18 cellular contexts compared by ENCODE assay signal in genomic region chr12:114400925-114401324, GRCh38. TPM values are rescaled to one million over a fixed set of nuclear protein-coding genes. Genes with fewer than 3 reads are reported as not detected.
A peak's percentile ranks its signal among the peaks of the same experiment; 100 is the strongest.
DNase-seq lines count a peak whose midpoint lies in the region; ATAC-seq and TF ChIP-seq lines count a peak whose summit lies in the region.
"Had no signal": no experiment of that assay in that cellular context is flagged by ENCODE, and none has a peak within 500 bp of the region (broad histone marks: within the 10 kb centered on the region; RNA-seq: fewer than 3 reads in every experiment).

No MANE protein-coding gene starts in this region.

- no peaks in the 10 kb centered on the region for H3K36me3 ChIP-seq in breast epithelium
- peaks cover 3 to 24% of the 10 kb centered on the region in 2 experiments for H3K36me3 ChIP-seq in mesenchymal stem cell (ENCODE audit: control insufficient read depth in 1 of 2, insufficient read depth in 2 of 2, low read depth in 1 of 2, low read length in 2 of 2)
- H3K36me3 ChIP-seq in PC-3 (ENCODE audit: low read depth, low read length): no peaks in the 10 kb centered on the region
- no peaks in the 10 kb centered on the region for H3K36me3 ChIP-seq in ascending aorta
- H3K36me3 ChIP-seq: gastrocnemius medialis had no signal

- CTCF ChIA-PET in MCF 10A (lab: Yijun Ruan, JAX) (no interaction called here), PC-3 (lab: Charles Lee) (no interaction called here)

- H3K4me1 Mint-ChIP-seq in MCF 10A (ENCODE audit: insufficient read depth, unreplicated experiment): no peaks in the 10 kb centered on the region

- H3K9me3 ChIP-seq in breast epithelium: no peaks in the 10 kb centered on the region
- no peaks in the 10 kb centered on the region for H3K9me3 ChIP-seq in mesenchymal stem cell (ENCODE audit: control insufficient read depth, low read length)
- no peaks in the 10 kb centered on the region for H3K9me3 ChIP-seq in PC-3 (ENCODE audit: low read length)
- no peaks in the 10 kb centered on the region for H3K9me3 ChIP-seq in ascending aorta
- H3K9me3 ChIP-seq: gastrocnemius medialis had no signal

- H3K4ac ChIP-seq in mesenchymal stem cell (ENCODE audit: low read depth in 1 of 2, low read length in 2 of 2): no peak overlapping the region

- H3K27me3 Mint-ChIP-seq in MCF 10A (ENCODE audit: insufficient read depth, unreplicated experiment): peaks cover 47% of the 10 kb centered on the region

- H3K4me1 ChIP-seq in breast epithelium (no peaks in the 10 kb centered on the region), mesenchymal stem cell (ENCODE audit: control insufficient read depth, insufficient read depth, low read depth, low read length) (peaks cover 5% of the 10 kb centered on the region), PC-3 (ENCODE audit: insufficient read depth, low read length) (no peaks in the 10 kb centered on the region), ascending aorta (peaks cover 0 to 9% of the 10 kb centered on the region in 2 donors), foreskin keratinocyte (no peaks in the 10 kb centered on the region)
- H3K4me1 ChIP-seq: gastrocnemius medialis had no signal

- no peak overlapping the region for H3K23ac ChIP-seq in mesenchymal stem cell (ENCODE audit: low read length in 2 of 2)

- no peak overlapping the region for H2BK5ac ChIP-seq in mesenchymal stem cell (ENCODE audit: low read depth, low read length, poor library complexity, severe bottlenecking)

- 4% methylated on average over 16 of the region's 25 CpGs for WGBS in mesenchymal stem cell

- ATAC-seq in PC-3 (no peak), GM18873 (IDR thresholded peaks at IDR 0.05; ENCODE audit: low FRiP score, unreplicated experiment) (no peak), foreskin keratinocyte (no peak)
- ATAC-seq: gastrocnemius medialis; naive thymus-derived CD8-positive, alpha-beta T cell; stimulated activated naive CD8-positive, alpha-beta T cell treated with anti-CD3 and anti-CD28 coated beads, Interleukin-15, amount 100 ng/mL, for 72 hours had no signal

- no peak overlapping the region for H3K4me3 Mint-ChIP-seq in MCF 10A (ENCODE audit: unreplicated experiment)
- H3K4me3 Mint-ChIP-seq: stimulated activated naive CD8-positive, alpha-beta T cell treated with anti-CD3 and anti-CD28 coated beads, Interleukin-15, amount 100 ng/mL, for 72 hours had no signal

- no TSS peak for BruUV-seq in MCF 10A (replicated peaks; lab: Mats Ljungman, UMichigan)
- no TSS peak for BruUV-seq in PC-3 (replicated peaks; lab: Mats Ljungman, UMichigan)

- no peak overlapping the region for H3K27ac Mint-ChIP-seq in MCF 10A (ENCODE audit: low read depth, unreplicated experiment)
- H3K27ac Mint-ChIP-seq: naive thymus-derived CD8-positive, alpha-beta T cell; stimulated activated naive CD8-positive, alpha-beta T cell treated with anti-CD3 and anti-CD28 coated beads, Interleukin-15, amount 100 ng/mL, for 72 hours had no signal

- TF ChIP-seq POLR2A in breast epithelium (IDR thresholded peaks at IDR 0.05): no peak

- H3K27me3 ChIP-seq in breast epithelium (peaks cover 0 to 99% of the 10 kb centered on the region in 2 donors), mesenchymal stem cell (ENCODE audit: control insufficient read depth in 1 of 2, insufficient read depth in 1 of 2, low read length in 2 of 2) (peaks cover 5 to 99% of the 10 kb centered on the region in 2 experiments), PC-3 (ENCODE audit: low read length) (peaks cover 99% of the 10 kb centered on the region), ascending aorta (peaks cover 24% of the 10 kb centered on the region), foreskin keratinocyte (peaks cover 100% of the 10 kb centered on the region)

- POLR2A ChIA-PET in MCF 10A (lab: Yijun Ruan, JAX): no interaction called here
- POLR2A ChIA-PET in PC-3 (lab: Charles Lee; ENCODE audit: unreplicated experiment): no interaction called here

- no peaks in the 10 kb centered on the region for H3F3A ChIP-seq in PC-3 (ENCODE audit: low read length, unreplicated experiment)

- H3K79me1 ChIP-seq in mesenchymal stem cell (replicated peaks; ENCODE audit: low read length, poor library complexity, severe bottlenecking): no peaks in the 10 kb centered on the region

- intact Hi-C loops in breast epithelium (cut with DNase I; ENCODE audit: low total_unique reads): no loop called here
- intact Hi-C loops in MCF 10A (cut with micrococcal nuclease): no loop called here
- intact Hi-C loops in PC-3 (cut with micrococcal nuclease): no loop called here
- intact Hi-C loops in ascending aorta (cut with DNase I): no loop called here

- H3K4me2 ChIP-seq in mesenchymal stem cell (ENCODE audit: low read length, poor library complexity, severe bottlenecking) (no peak overlapping the region), PC-3 (ENCODE audit: low read length) (no peak overlapping the region)

- H3K36me3 Mint-ChIP-seq in MCF 10A (ENCODE audit: insufficient read depth, unreplicated experiment): no peaks in the 10 kb centered on the region

- H2BK12ac ChIP-seq in mesenchymal stem cell (ENCODE audit: low read length in 2 of 2): no peak overlapping the region

- peaks cover 7% of the 10 kb centered on the region for H3K9me3 Mint-ChIP-seq in MCF 10A (ENCODE audit: unreplicated experiment)
- H3K9me3 Mint-ChIP-seq: stimulated activated naive CD8-positive, alpha-beta T cell treated with anti-CD3 and anti-CD28 coated beads, Interleukin-15, amount 100 ng/mL, for 72 hours had no signal

- H3K9ac ChIP-seq in mesenchymal stem cell (ENCODE audit: low read length) (peak overlapping the region; percentile 80), PC-3 (ENCODE audit: low read length) (no peak overlapping the region)

- H4K20me1 ChIP-seq in PC-3 (ENCODE audit: low read length): no peaks in the 10 kb centered on the region

- TF ChIP-seq CTCF in breast epithelium (IDR thresholded peaks at IDR 0.05) (no peak), MCF 10A (IDR thresholded peaks at IDR 0.05; ENCODE audit: unreplicated experiment) (no peak), fibroblast of villous mesenchyme (IDR thresholded peaks at IDR 0.05; ENCODE audit: insufficient read depth, low read depth, low read length) (no peak), PC-3 (conservative IDR thresholded peaks at IDR 0.05; ENCODE audit: low read depth, low read length) (no peak), ascending aorta (IDR thresholded peaks at IDR 0.05) (no peak), foreskin keratinocyte (conservative IDR thresholded peaks at IDR 0.05) (no peak)

- no peaks in the 10 kb centered on the region for H3K9me2 ChIP-seq in PC-3 (replicated peaks; ENCODE audit: low read length)

- no peak overlapping the region for H2AFZ ChIP-seq in mesenchymal stem cell (ENCODE audit: low read depth, low read length)
- no peak overlapping the region for H2AFZ ChIP-seq in PC-3 (ENCODE audit: low read length)

- no peaks in the 10 kb centered on the region for H3K79me2 ChIP-seq in PC-3 (ENCODE audit: low read length)

- H2BK15ac ChIP-seq in mesenchymal stem cell (ENCODE audit: low read depth, poor library complexity, severe bottlenecking): no peak overlapping the region

- no peak overlapping the region for H2AK5ac ChIP-seq in mesenchymal stem cell (ENCODE audit: low read length, severe bottlenecking)

- no peak overlapping the region for H2BK120ac ChIP-seq in mesenchymal stem cell (ENCODE audit: low read depth, low read length)

- DNase-seq in breast epithelium (ENCODE audit: low spot score in 2 of 2) (no peak), MCF 10A (ENCODE audit: unreplicated experiment) (no peak), fibroblast of villous mesenchyme (ENCODE audit: low read depth) (peak; percentile 93), mesenchymal stem cell (no peak), PC-3 (no peak), ascending aorta (ENCODE audit: low spot score in 2 of 2) (no peak), foreskin keratinocyte (no peak)
- DNase-seq: COR-L47; dorsolateral prefrontal cortex; gastrocnemius medialis; naive thymus-derived CD8-positive, alpha-beta T cell; NCI-H2029; stimulated activated naive CD8-positive, alpha-beta T cell treated with anti-CD3 and anti-CD28 coated beads, Interleukin-15, amount 100 ng/mL, for 72 hours had no signal

- no peak overlapping the region for H3K14ac ChIP-seq in mesenchymal stem cell (ENCODE audit: low read length in 2 of 2)

- no peak overlapping the region for H4K91ac ChIP-seq in mesenchymal stem cell (ENCODE audit: low read length)

- H3K4me3 ChIP-seq in breast epithelium (peak overlapping the region in 2 of 3 donors; percentile 5 to 46), fibroblast of villous mesenchyme (ENCODE audit: low read depth, low read length) (peak overlapping the region; percentile 30), mesenchymal stem cell (ENCODE audit: insufficient read depth in 1 of 2, low read depth in 1 of 2, low read length in 2 of 2) (peak overlapping the region in 1 of 2 experiments; percentile 55), PC-3 (ENCODE audit: low read length) (no peak overlapping the region), ascending aorta (no peak overlapping the region)
- H3K4me3 ChIP-seq: dorsolateral prefrontal cortex, gastrocnemius medialis had no signal

- peak overlapping the region; percentile 67 to 74 for H3K27ac ChIP-seq in breast epithelium
- H3K27ac ChIP-seq in mesenchymal stem cell (ENCODE audit: low read length, poor library complexity, severe bottlenecking): no peak overlapping the region
- H3K27ac ChIP-seq in PC-3 (ENCODE audit: low read length): no peak overlapping the region
- H3K27ac ChIP-seq in ascending aorta: no peak overlapping the region
- no peak overlapping the region for H3K27ac ChIP-seq in foreskin keratinocyte
- H3K27ac ChIP-seq: dorsolateral prefrontal cortex, gastrocnemius medialis, RWPE1 had no signal

- no peak overlapping the region for H4K8ac ChIP-seq in mesenchymal stem cell (ENCODE audit: low read length)

- no peak overlapping the region for H3K18ac ChIP-seq in mesenchymal stem cell (ENCODE audit: low read depth in 1 of 2, low read length in 2 of 2)

RNA-seq across cellular contexts. Expression of gene TBX5, which starts 5.0 kb away (rescaled TPM):
- total RNA-seq in breast epithelium (10 to 100 TPM in 1 of 3 donors, 1 to 10 TPM in 2; 2.2 to 10.2 (median 6.2) TPM), MCF 10A (2022) (not detected in 2 replicates), fibroblast of villous mesenchyme (0.43 and 1.9 TPM in 2 replicates), PC-3 (2014; rRNA removed) (not detected in 2 replicates), ascending aorta (not detected), foreskin keratinocyte (not detected in 2 replicates)
- not detected for polyA plus RNA-seq in mesenchymal stem cell (2013, experiment 1 of 2)
- not detected for polyA plus RNA-seq in mesenchymal stem cell (2013, experiment 2 of 2)
- polyA plus RNA-seq in foreskin keratinocyte: not detected in 2 replicates
- total RNA-seq: astrocyte; gastrocnemius medialis; kidney epithelial cell; naive thymus-derived CD8-positive, alpha-beta T cell; T-helper 2 cell treated with Interferon-gamma antibody and Interleukin-4, amounts not matched to agents 100 ng/mL and 5 ng/mL, for 36 hours had no signal
- polyA plus RNA-seq: naive thymus-derived CD8-positive, alpha-beta T cell had no signal

Comparison
In these comparisons a context has a peak if more than half of its experiments do, and no peak if none do; other contexts are left out.
1. H3K27ac ChIP-seq: peak in breast epithelium (2 of 2); none in mesenchymal stem cell (single experiment), PC-3 (single experiment), ascending aorta (0 of 2) and foreskin keratinocyte (single experiment).
2. H3K4me3 ChIP-seq: peak in breast epithelium (2 of 3) and fibroblast of villous mesenchyme (single experiment); none in PC-3 (single experiment) and ascending aorta (0 of 2).